20 cellular contexts compared by ENCODE assay signal in the genomic region with DNA sequence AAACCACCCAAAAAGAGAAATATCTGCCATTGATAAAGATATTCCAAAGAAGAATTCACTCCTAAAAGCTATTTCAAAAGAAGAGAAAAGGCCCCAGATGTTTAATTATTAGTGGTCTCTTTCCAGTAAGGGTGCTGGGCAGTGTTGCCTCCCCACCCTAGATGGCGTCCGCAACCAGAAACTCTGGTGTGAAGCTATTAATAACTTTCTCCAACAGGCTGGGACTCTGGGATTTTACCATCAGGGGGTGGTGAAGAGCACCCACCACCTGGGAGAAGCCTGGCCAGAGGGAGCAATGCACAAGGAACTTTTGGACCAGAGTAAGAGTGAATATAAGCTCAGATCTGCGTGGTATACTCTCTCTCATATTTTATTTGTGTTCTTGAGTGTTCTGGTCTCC.
DNase-seq lines count a peak whose midpoint lies in the region; ATAC-seq and TF ChIP-seq lines count a peak whose summit lies in the region.
"Had no signal": no experiment of that assay in that cellular context is flagged by ENCODE, and none has a peak within 500 bp of the region (broad histone marks: within the 10 kb centered on the region; RNA-seq: fewer than 3 reads in every experiment).

No MANE protein-coding gene starts in this region.

- TF ChIP-seq POLR2A in adrenal gland (IDR thresholded peaks at IDR 0.05): no peak

- H3K4me3 ChIP-seq in PC-3 (ENCODE audit: low read length) (no peak overlapping the region), adrenal gland (no peak overlapping the region)
- H3K4me3 ChIP-seq: coronary artery, lower lobe of right lung, transverse colon had no signal

- no peak overlapping the region for H2AFZ ChIP-seq in PC-3 (ENCODE audit: low read length)

- H3K9me3 ChIP-seq in PC-3 (ENCODE audit: low read length) (no peaks in the 10 kb centered on the region), adrenal gland (replicated peaks in 1 of 3) (no peaks in the 10 kb centered on the region)
- H3K9me3 ChIP-seq: lower lobe of right lung, transverse colon had no signal

- POLR2A ChIA-PET in PC-3 (lab: Charles Lee; ENCODE audit: unreplicated experiment): no interaction called here

- no peaks in the 10 kb centered on the region for H4K20me1 ChIP-seq in PC-3 (ENCODE audit: low read length)

- no peak for ATAC-seq in PC-3
- ATAC-seq in foreskin keratinocyte: peak; percentile 28
- ATAC-seq: activated CD8-positive, alpha-beta memory T cell treated with anti-CD3 and anti-CD28 coated beads, Interleukin-2, amount 10 ng/mL, durations not matched to agents 7 days and 5 days; lower lobe of right lung; natural killer cell; Right ventricle myocardium inferior; stimulated activated naive B cell treated with anti-CD40 and anti-IgM and Interleukin-4, amounts not matched to agents 10 μg/mL and 1 μg/mL and 100 μg/mL, for 72 hours had no signal

- no TSS peak for BruUV-seq in PC-3 (replicated peaks; lab: Mats Ljungman, UMichigan)

- H3F3A ChIP-seq in PC-3 (ENCODE audit: low read length, unreplicated experiment): no peaks in the 10 kb centered on the region

- H3K27me3 ChIP-seq in PC-3 (ENCODE audit: low read length) (no peaks in the 10 kb centered on the region), foreskin keratinocyte (peaks cover 2% of the 10 kb centered on the region), adrenal gland (no peaks in the 10 kb centered on the region)
- H3K27me3 ChIP-seq: transverse colon had no signal

- no peaks in the 10 kb centered on the region for H3K79me2 ChIP-seq in PC-3 (ENCODE audit: low read length)

- peak; percentile 25; the same call in 1 of the 2 replicates for TF ChIP-seq CTCF in PC-3 (conservative IDR thresholded peaks at IDR 0.05; ENCODE audit: low read depth, low read length)
- TF ChIP-seq CTCF in foreskin keratinocyte (conservative IDR thresholded peaks at IDR 0.05): peak; percentile 64
- no peak for TF ChIP-seq CTCF in adrenal gland (IDR thresholded peaks at IDR 0.05)

- no peaks in the 10 kb centered on the region for H3K9me2 ChIP-seq in PC-3 (replicated peaks; ENCODE audit: low read length)

- WGBS in adrenal gland, 4 donors: 84 to 91% (median 86%) methylated on average over 3 of the region's 3 CpGs

- intact Hi-C loops in PC-3 (cut with micrococcal nuclease): no loop called here
- intact Hi-C loops in posterior vena cava (cut with DNase I): no loop called here
- intact Hi-C loops in adrenal gland (cut with DNase I): no loop called here

- H3K4me1 ChIP-seq in PC-3 (ENCODE audit: insufficient read depth, low read length) (no peaks in the 10 kb centered on the region), foreskin keratinocyte (no peaks in the 10 kb centered on the region), adrenal gland (replicated peaks in 1 of 2) (no peaks in the 10 kb centered on the region)
- H3K4me1 ChIP-seq: lower lobe of right lung, transverse colon had no signal

- H3K27ac ChIP-seq in PC-3 (ENCODE audit: low read length): no peak overlapping the region
- H3K27ac ChIP-seq in foreskin keratinocyte: no peak overlapping the region
- no peak overlapping the region for H3K27ac ChIP-seq in adrenal gland
- H3K27ac ChIP-seq: 22Rv1, coronary artery, epithelial cell of prostate, lower lobe of right lung, transverse colon had no signal

- no peak overlapping the region for H3K9ac ChIP-seq in PC-3 (ENCODE audit: low read length)

- H3K4me2 ChIP-seq in PC-3 (ENCODE audit: low read length): no peak overlapping the region

- H3K36me3 ChIP-seq in PC-3 (ENCODE audit: low read depth, low read length) (no peaks in the 10 kb centered on the region), adrenal gland (replicated peaks in 1 of 2) (no peaks in the 10 kb centered on the region)
- H3K36me3 ChIP-seq: lower lobe of right lung, transverse colon had no signal

- DNase-seq in NCI-H1092 treated with DMSO at 0.1 percent for 48 hours (lab: John Stamatoyannopoulos, UW) (peak; percentile 13), NCI-H1092 (lab: John Stamatoyannopoulos, UW) (no peak), PC-3 (no peak), foreskin keratinocyte (no peak), posterior vena cava (ENCODE audit: low spot score) (peak; percentile 12), AML-193 (lab: John Stamatoyannopoulos, UW) (no peak), adrenal gland (no peak)
- DNase-seq in activated naive CD4-positive, alpha-beta T cell treated with anti-CD3 and anti-CD28 coated beads, Interleukin-2, amount 50 U/mL, for 16 hours: no peak
- DNase-seq: activated CD4-positive, alpha-beta T cell treated with anti-CD3 and anti-CD28 coated beads for 1 hour; activated CD8-positive, alpha-beta memory T cell treated with anti-CD3 and anti-CD28 coated beads, Interleukin-2, amount 10 ng/mL, durations not matched to agents 7 days and 5 days; aorta; H7; lower lobe of right lung; natural killer cell; stimulated activated naive B cell treated with anti-CD40 and anti-IgM and Interleukin-4, amounts not matched to agents 10 μg/mL and 1 μg/mL and 100 μg/mL, for 72 hours; transverse colon had no signal

- CTCF ChIA-PET in PC-3 (lab: Charles Lee): no interaction called here

Comparison
In these comparisons a context has a peak if more than half of its experiments do, and no peak if none do; other contexts are left out.
1. DNase-seq: peak in NCI-H1092 treated with DMSO at 0.1 percent for 48 hours (single experiment) and posterior vena cava (single experiment); none in NCI-H1092 (single experiment), PC-3 (single experiment), foreskin keratinocyte (0 of 2), activated naive CD4-positive, alpha-beta T cell treated with anti-CD3 and anti-CD28 coated beads, Interleukin-2, amount 50 U/mL, for 16 hours (single experiment), AML-193 (0 of 2) and adrenal gland (0 of 7).
2. CTCF ChIP-seq: peak in PC-3 (single experiment) and foreskin keratinocyte (single experiment); none in adrenal gland (0 of 6).